In genomic region chr11:16737860-16738197, GRCh38 we compare ENCODE assay signal across 8 cellular contexts. TPM values are rescaled to one million over a fixed set of nuclear protein-coding genes. Genes with fewer than 3 reads are reported as not detected.
DNase-seq lines count a peak whose midpoint lies in the region; ATAC-seq and TF ChIP-seq lines count a peak whose summit lies in the region.

No MANE protein-coding gene starts in this region.

- H2AFZ ChIP-seq in GM23338 = peak overlapping the region; percentile 35

- no peak overlapping the region for H3K27ac Mint-ChIP-seq in GM23338

- TF ChIP-seq EP300 in esophagus muscularis mucosa (IDR thresholded peaks at IDR 0.05) = no peak

- TF ChIP-seq CTCF in GM23338 (conservative IDR thresholded peaks at IDR 0.05; ENCODE audit: low read depth in 2 of 2) (no peak), esophagus muscularis mucosa (IDR thresholded peaks at IDR 0.05) (no peak)

- no peaks in the 10 kb centered on the region for H3F3A ChIP-seq in GM23338 (replicated peaks; ENCODE audit: low read depth)

- H3K4me3 ChIP-seq in GM08714 (ENCODE audit: low read length) (peak overlapping the region; percentile 100), GM23338 (peak overlapping the region; percentile 73), esophagus muscularis mucosa (peak overlapping the region; percentile 64 to 84 (median 79)), rectal smooth muscle tissue (ENCODE audit: low read length) (peak overlapping the region; percentile 87)

- peaks cover 13% of the 10 kb centered on the region for H3K4me1 ChIP-seq in GM23338 (ENCODE audit: insufficient read depth)
- H3K4me1 ChIP-seq in esophagus muscularis mucosa = peaks cover 33 to 41% (median 40%) of the 10 kb centered on the region in 4 donors
- peaks cover 19% of the 10 kb centered on the region for H3K4me1 ChIP-seq in rectal smooth muscle tissue (ENCODE audit: control insufficient read depth, insufficient read depth, low read length)

- no peaks in the 10 kb centered on the region for H3K27me3 ChIP-seq in GM23338 (ENCODE audit: insufficient read depth)
- no peaks in the 10 kb centered on the region for H3K27me3 ChIP-seq in esophagus muscularis mucosa
- no peaks in the 10 kb centered on the region for H3K27me3 ChIP-seq in rectal smooth muscle tissue (ENCODE audit: control insufficient read depth, insufficient read depth, low read length)

- no peak for TF ChIP-seq POLR2A in esophagus muscularis mucosa (IDR thresholded peaks at IDR 0.05; ENCODE audit: low read depth)
- no peak for TF ChIP-seq POLR2A in erythroblast (IDR thresholded peaks at IDR 0.05; ENCODE audit: low read length)

- H3K9ac ChIP-seq in rectal smooth muscle tissue (ENCODE audit: low read length) = peak overlapping the region; percentile 14

- peaks cover 1% of the 10 kb centered on the region; the same call in 1 of the 3 replicates for H3K9me3 Mint-ChIP-seq in GM23338

- H3K9me3 ChIP-seq in esophagus muscularis mucosa = no peaks in the 10 kb centered on the region

- peaks cover 23% of the 10 kb centered on the region for H3K36me3 Mint-ChIP-seq in GM23338 (ENCODE audit: low read depth)

- peak; percentile 30 for ATAC-seq in GM23338
- ATAC-seq in GM18861 (IDR thresholded peaks at IDR 0.05; ENCODE audit: unreplicated experiment) = no peak

- DNase-seq in GM23338 (ENCODE audit: low spot score) (no peak), NCI-H146 treated with DMSO at 0.1 percent for 48 hours (lab: John Stamatoyannopoulos, UW; ENCODE audit: unreplicated experiment) (peak; percentile 33), esophagus muscularis mucosa (ENCODE audit: extremely low spot score) (no peak), erythroblast (lab: John Stamatoyannopoulos, UW) (no peak)
- DNase-seq in activated CD4-positive, CD25-positive, alpha-beta regulatory T cell treated with anti-CD3 and anti-CD28 coated beads, Interleukin-2, amount 50 U/mL, for 72 hours = no peak

- no peaks in the 10 kb centered on the region for H3K9me2 ChIP-seq in GM23338 (ENCODE audit: insufficient read depth)

- peak overlapping the region; percentile 76 for H3K4me2 ChIP-seq in GM23338

- H3K4me3 Mint-ChIP-seq in GM23338 = no peak overlapping the region

- H3K27ac ChIP-seq in GM23338 (ENCODE audit: low read depth) (peak overlapping the region; percentile 61; the same call in 1 of the 2 replicates), esophagus muscularis mucosa (replicated peaks in 1 of 4) (peak overlapping the region; percentile 90 to 96 (median 92)), rectal smooth muscle tissue (ENCODE audit: low read depth, low read length) (peak overlapping the region; percentile 97)

- WGBS in esophagus muscularis mucosa = under 1% methylated on average over 6 of the region's 6 CpGs

- H3K79me2 ChIP-seq in GM23338 (replicated peaks; ENCODE audit: insufficient read depth) = peaks cover 43% of the 10 kb centered on the region

- H3K36me3 ChIP-seq in GM23338 (ENCODE audit: insufficient read depth) = no peaks in the 10 kb centered on the region
- H3K36me3 ChIP-seq in esophagus muscularis mucosa = peaks cover 0 to 3% (median 0%) of the 10 kb centered on the region in 4 donors
- H3K36me3 ChIP-seq in rectal smooth muscle tissue (ENCODE audit: control insufficient read depth, insufficient read depth, low read length) = peaks cover 3% of the 10 kb centered on the region

- no peaks in the 10 kb centered on the region for H3K27me3 Mint-ChIP-seq in GM23338 (ENCODE audit: insufficient read depth, low read depth, poor library complexity)

- H3K4me1 Mint-ChIP-seq in GM23338 = peaks cover 6% of the 10 kb centered on the region

- intact Hi-C loops in esophagus muscularis mucosa (cut with DNase I) = loop anchor here (2.0 kb wide), 1 partner anchor 339 kb away; the partner anchor contains the start of gene RPS13

- peaks cover 27% of the 10 kb centered on the region for H4K20me1 ChIP-seq in GM23338 (replicated peaks; ENCODE audit: insufficient read depth)

TF ChIP-seq in GM23338, 12 proteins besides CTCF, POLR2A, EP300 and RAD21 (continues in another document):
- TF ChIP-seq EZH2phosphoT487 (IDR thresholded peaks at IDR 0.05; ENCODE audit: unreplicated experiment) (no peak), ETS1 (IDR thresholded peaks at IDR 0.05) (no peak), JUNB (IDR thresholded peaks at IDR 0.05; ENCODE audit: unreplicated experiment) (no peak), CREB1 (CRISPR knock-in tag; IDR thresholded peaks at IDR 0.05; ENCODE audit: low read depth) (no peak), ZNF462 (CRISPR knock-in tag; IDR thresholded peaks at IDR 0.05) (no peak), ZNF331 (CRISPR knock-in tag; IDR thresholded peaks at IDR 0.05; ENCODE audit: low read depth) (no peak), POLR2AphosphoS5 (IDR thresholded peaks at IDR 0.05; ENCODE audit: low read depth) (no peak), STAT1 (IDR thresholded peaks at IDR 0.05; ENCODE audit: unreplicated experiment) (no peak), NANOG (IDR thresholded peaks at IDR 0.05; ENCODE audit: borderline replicate concordance) (no peak), ZNF114 (CRISPR knock-in tag; IDR thresholded peaks at IDR 0.05) (no peak), EZH2 (IDR thresholded peaks at IDR 0.05; ENCODE audit: low read depth, unreplicated experiment) (no peak)

RNA-seq across cellular contexts. Expression of gene C11orf58, which starts 0.6 kb away (rescaled TPM):
- total RNA-seq in GM23338 (2014; rRNA removed; shearing (Covaris generic)) = 164 and 221 TPM in 2 replicates
- 248 and 280 TPM in 2 replicates for polyA plus RNA-seq in GM23338 (2016; fragmentation: Nextera tagmentation; extraction: Ambion mirVana)
- 100 to 1,000 TPM; 144 to 202 (median 175) TPM for total RNA-seq in esophagus muscularis mucosa
